In genomic region chr7:1428941-1429444, GRCh38 we compare ENCODE assay signal across 1 cellular context.
TF ChIP-seq lines count a peak whose summit lies in the region.

No MANE protein-coding gene starts in this region.

TF ChIP-seq in K562, 482 proteins besides CTCF, POLR2A, EP300 and RAD21 (continued from another document):
- TF ChIP-seq CEBPZ (IDR thresholded peaks at IDR 0.05; ENCODE audit: borderline replicate concordance, low read depth, low read length) (no peak), ZNF143 (CRISPR knock-in tag; IDR thresholded peaks at IDR 0.05) (no peak), ZBTB17 (CRISPR knock-in tag; IDR thresholded peaks at IDR 0.05) (no peak), ZBTB7A (IDR thresholded peaks at IDR 0.05; ENCODE audit: borderline replicate concordance, control insufficient read depth, low read depth, low read length) (peak; percentile 67), TOE1 (IDR thresholded peaks at IDR 0.05; ENCODE audit: borderline replicate concordance) (no peak), TOE1 (CRISPR knock-in tag; IDR thresholded peaks at IDR 0.05; ENCODE audit: borderline replicate concordance, low read depth) (no peak), LEF1 (IDR thresholded peaks at IDR 0.05) (no peak), PHF8 (IDR thresholded peaks at IDR 0.05; ENCODE audit: borderline replicate concordance, low read length) (peak; percentile 13; the same call in 1 of the 2 replicates), ZBTB49 (CRISPR knock-in tag; IDR thresholded peaks at IDR 0.05; ENCODE audit: borderline replicate concordance) (no peak), PTTG1 (tag; IDR thresholded peaks at IDR 0.05; ENCODE audit: low read depth) (no peak), ELF1 (tag; IDR thresholded peaks at IDR 0.05) (no peak), ZFP30 (CRISPR knock-in tag; IDR thresholded peaks at IDR 0.05; ENCODE audit: borderline replicate concordance) (no peak), ATF1 (CRISPR knock-in tag; IDR thresholded peaks at IDR 0.05) (no peak), ATF1 (tag; IDR thresholded peaks at IDR 0.05) (no peak), ZNF165 (CRISPR knock-in tag; IDR thresholded peaks at IDR 0.05; ENCODE audit: borderline replicate concordance) (no peak), KDM2B (CRISPR knock-in tag; IDR thresholded peaks at IDR 0.05) (no peak), MIER1 (IDR thresholded peaks at IDR 0.05; ENCODE audit: low read depth) (no peak), CTCFL (IDR thresholded peaks at IDR 0.05; ENCODE audit: borderline replicate concordance, insufficient read depth, low read depth, low read length, poor library complexity, severe bottlenecking) (no peak)
